ENCODE assay signal across 25 cellular contexts in genomic region chr13:35501721-35502235, GRCh38. TPM values are rescaled to one million over a fixed set of nuclear protein-coding genes. Genes with fewer than 3 reads are reported as not detected.
"Had no signal": no experiment of that assay in that cellular context is flagged by ENCODE, and none has a peak within 500 bp of the region (broad histone marks: within the 10 kb centered on the region; RNA-seq: fewer than 3 reads in every experiment).

No MANE protein-coding gene starts in this region.

- H3K36me3 Mint-ChIP-seq: naive thymus-derived CD4-positive, alpha-beta T cell; stimulated activated naive B cell treated with anti-CD40 and anti-IgM and Interleukin-4, amounts not matched to agents 10 μg/mL and 1 μg/mL and 100 μg/mL, for 72 hours had no signal

- DNase-seq: cortex of kidney; effector CD8-positive, alpha-beta T cell; heart right ventricle; kidney glomerular epithelial cell; mesendoderm; naive thymus-derived CD4-positive, alpha-beta T cell; nephron progenitor cell; psoas muscle; sigmoid colon; stimulated activated CD4-positive, alpha-beta T cell treated with anti-CD3 and anti-CD28 coated beads, Interleukin-2, amount 100 ng/mL, for 24 hours; stimulated activated CD4-positive, alpha-beta T cell treated with anti-CD3 and anti-CD28 coated beads, Interleukin-4, amount 100 ng/mL, for 4 hours; stimulated activated naive B cell treated with anti-CD40 and anti-IgM and Interleukin-4, amounts not matched to agents 10 μg/mL and 1 μg/mL and 100 μg/mL, for 72 hours; stimulated activated naive CD8-positive, alpha-beta T cell treated with anti-CD3 and anti-CD28 coated beads, Interleukin-15, amount 100 ng/mL, for 72 hours; testis had no signal

- ATAC-seq: esophagus mucosa; heart right ventricle; naive thymus-derived CD4-positive, alpha-beta T cell; psoas muscle; stimulated activated naive B cell treated with anti-CD40 and anti-IgM and Interleukin-4, amounts not matched to agents 10 μg/mL and 1 μg/mL and 100 μg/mL, for 72 hours; stimulated activated naive CD8-positive, alpha-beta T cell treated with anti-CD3 and anti-CD28 coated beads, Interleukin-15, amount 100 ng/mL, for 72 hours had no signal

- H3K9me3 ChIP-seq: heart right ventricle, neutrophil, psoas muscle, right atrium auricular region, sigmoid colon, testis, tibial nerve had no signal

- H3K4me1 Mint-ChIP-seq: naive thymus-derived CD4-positive, alpha-beta T cell; stimulated activated naive B cell treated with anti-CD40 and anti-IgM and Interleukin-4, amounts not matched to agents 10 μg/mL and 1 μg/mL and 100 μg/mL, for 72 hours; stimulated activated naive CD8-positive, alpha-beta T cell treated with anti-CD3 and anti-CD28 coated beads, Interleukin-15, amount 100 ng/mL, for 72 hours had no signal

- H3K27ac Mint-ChIP-seq: naive thymus-derived CD4-positive, alpha-beta T cell; nephron progenitor cell; stimulated activated naive B cell treated with anti-CD40 and anti-IgM and Interleukin-4, amounts not matched to agents 10 μg/mL and 1 μg/mL and 100 μg/mL, for 72 hours; stimulated activated naive CD8-positive, alpha-beta T cell treated with anti-CD3 and anti-CD28 coated beads, Interleukin-15, amount 100 ng/mL, for 72 hours had no signal

- H3K27me3 Mint-ChIP-seq: naive thymus-derived CD4-positive, alpha-beta T cell; stimulated activated naive B cell treated with anti-CD40 and anti-IgM and Interleukin-4, amounts not matched to agents 10 μg/mL and 1 μg/mL and 100 μg/mL, for 72 hours; stimulated activated naive CD8-positive, alpha-beta T cell treated with anti-CD3 and anti-CD28 coated beads, Interleukin-15, amount 100 ng/mL, for 72 hours had no signal

- H3K27me3 ChIP-seq: dorsolateral prefrontal cortex, heart right ventricle, neutrophil, right atrium auricular region, sigmoid colon, testis, tibial nerve had no signal

- FAIRE-seq: frontal cortex, islet of Langerhans had no signal

- H3K9me3 Mint-ChIP-seq: naive thymus-derived CD4-positive, alpha-beta T cell; nephron progenitor cell; stimulated activated naive B cell treated with anti-CD40 and anti-IgM and Interleukin-4, amounts not matched to agents 10 μg/mL and 1 μg/mL and 100 μg/mL, for 72 hours; stimulated activated naive CD8-positive, alpha-beta T cell treated with anti-CD3 and anti-CD28 coated beads, Interleukin-15, amount 100 ng/mL, for 72 hours had no signal

- H3K4me1 ChIP-seq: psoas muscle, right atrium auricular region, testis had no signal

- H3K4me3 Mint-ChIP-seq: naive thymus-derived CD4-positive, alpha-beta T cell; nephron progenitor cell; stimulated activated naive B cell treated with anti-CD40 and anti-IgM and Interleukin-4, amounts not matched to agents 10 μg/mL and 1 μg/mL and 100 μg/mL, for 72 hours; stimulated activated naive CD8-positive, alpha-beta T cell treated with anti-CD3 and anti-CD28 coated beads, Interleukin-15, amount 100 ng/mL, for 72 hours had no signal

- H3K36me3 ChIP-seq: heart right ventricle, neutrophil, right atrium auricular region, sigmoid colon, tibial nerve had no signal

- H3K4me3 ChIP-seq: heart right ventricle, psoas muscle, right atrium auricular region, sigmoid colon, skin epidermis, testis, tibial nerve had no signal

RNA-seq across cellular contexts. Expression of gene MAB21L1, which starts 25.3 kb away (rescaled TPM):
- total RNA-seq: glomerular endothelial cell; lung microvascular endothelial cell; mononuclear cell; naive thymus-derived CD4-positive, alpha-beta T cell; testis had no signal
